In the genomic region with DNA sequence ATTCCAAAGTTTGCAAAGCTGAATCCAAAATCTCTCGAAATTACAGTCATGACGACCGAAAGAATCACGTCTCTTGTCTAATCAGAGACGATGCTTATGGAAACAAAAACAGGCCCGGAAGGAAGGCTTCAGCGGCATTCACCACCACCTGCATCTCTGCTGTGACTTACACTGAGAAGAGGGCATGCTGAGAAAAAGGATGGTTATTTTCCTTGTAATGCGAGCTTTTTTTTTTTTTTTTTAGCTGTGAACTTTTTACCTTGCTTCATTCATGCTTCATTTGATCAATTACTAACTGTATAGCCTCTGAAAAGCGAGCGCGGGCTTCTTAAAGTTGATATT, we compare ENCODE assay signal across 9 cellular contexts.
DNase-seq lines count a peak whose midpoint lies in the region; FAIRE-seq and TF ChIP-seq lines count a peak whose summit lies in the region.
"Had no signal": no experiment of that assay in that cellular context is flagged by ENCODE, and none has a peak within 500 bp of the region (broad histone marks: within the 10 kb centered on the region; RNA-seq: fewer than 3 reads in every experiment).

No MANE protein-coding gene starts in this region.

- H3K4me3 ChIP-seq in SJCRH30 = peak overlapping the region; percentile 78
- H3K4me3 ChIP-seq in foreskin fibroblast (ENCODE audit: low read depth in 1 of 2, low read length in 2 of 2) = peak overlapping the region; percentile 73 to 77
- H3K4me3 ChIP-seq in skeletal muscle satellite cell (ENCODE audit: low read length) = peak overlapping the region; percentile 78

- peak overlapping the region; percentile 97 for H3K4me2 ChIP-seq in skeletal muscle satellite cell (ENCODE audit: low read length)

- FAIRE-seq in GM12892 (lab: Jason Lieb, UNC) = no peak

- H3K27ac ChIP-seq in SJCRH30 = peak overlapping the region; percentile 49; the same call in 1 of the 2 replicates

- peaks cover 5% of the 10 kb centered on the region; the same call in 1 of the 2 replicates for H3K4me1 ChIP-seq in SJCRH30
- H3K4me1 ChIP-seq in skeletal muscle satellite cell (ENCODE audit: control insufficient read depth, insufficient read depth, low read length) = peaks cover 9% of the 10 kb centered on the region

- H3K27me3 ChIP-seq in SJCRH30 (no peaks in the 10 kb centered on the region), skeletal muscle satellite cell (ENCODE audit: control insufficient read depth, insufficient read depth, low read length) (no peaks in the 10 kb centered on the region)

- no peak for TF ChIP-seq CTCF in foreskin fibroblast (IDR thresholded peaks at IDR 0.05; ENCODE audit: low read depth, low read length)

- H3K9me3 ChIP-seq in SJCRH30 (replicated peaks) (no peaks in the 10 kb centered on the region), skeletal muscle satellite cell (replicated peaks; ENCODE audit: low read length) (no peaks in the 10 kb centered on the region)

- no peak for TF ChIP-seq POLR2A in GM12892 (IDR thresholded peaks at IDR 0.05; ENCODE audit: low read depth, low read length)

- DNase-seq in NCI-H1436 (lab: John Stamatoyannopoulos, UW) (peak; percentile 16), NCI-H1436 treated with DMSO at 0.1 percent for 48 hours (lab: John Stamatoyannopoulos, UW) (no peak), SJCRH30 (peak in 1 of 2 experiments; percentile 53), foreskin fibroblast (peak in 1 of 2 donors; percentile 51), GM12892 (ENCODE audit: insufficient read length) (no peak), GF-D8 (lab: John Stamatoyannopoulos, UW) (no peak)
- DNase-seq in activated effector memory CD4-positive, alpha-beta T cell treated with anti-CD3 and anti-CD28 coated beads, Interleukin-2, amount 50 U/mL, for 16 hours = no peak
- DNase-seq: DND-41 had no signal

- H3K36me3 ChIP-seq in SJCRH30 = no peaks in the 10 kb centered on the region
- H3K36me3 ChIP-seq in skeletal muscle satellite cell (ENCODE audit: insufficient read depth, low read length) = no peaks in the 10 kb centered on the region

- peak overlapping the region; percentile 85 for H3K9ac ChIP-seq in skeletal muscle satellite cell (ENCODE audit: low read depth, low read length)
